9 cellular contexts compared by ENCODE assay signal in the genomic region with DNA sequence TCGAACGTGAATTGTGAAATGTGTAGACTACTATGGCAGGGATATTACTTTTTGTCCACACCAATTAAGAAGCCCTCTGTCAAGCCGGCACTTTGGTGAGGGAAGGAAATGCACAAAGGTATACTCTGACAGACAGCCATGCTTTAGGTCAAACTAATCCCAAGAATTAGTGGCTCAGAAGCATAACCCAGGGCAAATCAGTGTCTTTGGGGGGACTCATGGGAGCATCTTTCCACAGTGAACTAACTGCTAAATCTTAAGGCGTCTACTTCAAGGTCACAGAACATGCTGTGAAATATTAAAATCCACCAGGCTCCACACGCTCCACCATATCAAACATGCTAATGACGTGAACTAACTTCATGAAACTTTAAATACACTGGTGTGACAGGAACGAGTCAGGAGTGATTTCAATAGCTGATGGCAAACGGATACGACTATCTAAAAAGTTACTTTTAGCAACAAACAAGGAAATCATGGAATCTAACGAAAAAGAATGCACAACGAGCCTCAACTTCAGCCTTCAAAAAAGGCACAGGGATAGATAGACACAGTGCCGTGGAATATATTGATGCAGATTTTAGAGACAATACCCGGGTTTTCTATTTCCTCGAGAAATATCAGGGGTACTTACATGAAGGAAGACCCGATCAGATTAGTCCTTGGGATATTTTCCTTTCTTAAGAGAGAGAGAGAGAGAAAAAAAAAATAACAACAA. TPM values are rescaled to one million over a fixed set of nuclear protein-coding genes. Genes with fewer than 3 reads are reported as not detected.
DNase-seq lines count a peak whose midpoint lies in the region; ATAC-seq and TF ChIP-seq lines count a peak whose summit lies in the region.
"Had no signal": no experiment of that assay in that cellular context is flagged by ENCODE, and none has a peak within 500 bp of the region (broad histone marks: within the 10 kb centered on the region; RNA-seq: fewer than 3 reads in every experiment).

No MANE protein-coding gene starts in this region.

- peaks cover 78% of the 10 kb centered on the region for H3K27me3 Mint-ChIP-seq in T-helper 1 cell treated with Interleukin-12 subunit alpha and Interleukin-12 subunit beta and Interleukin-4 antibody, amounts not matched to agents 30 μg/mL and 1 μg/mL, for 36 hours (ENCODE audit: low read depth)
- peaks cover 2% of the 10 kb centered on the region for H3K27me3 Mint-ChIP-seq in glutamatergic neuron (ENCODE audit: unreplicated experiment)

- peak overlapping the region; percentile 73 for H3K4me3 ChIP-seq in WERI-Rb-1 (ENCODE audit: low read depth, low read length)
- H3K4me3 ChIP-seq in psoas muscle: peak overlapping the region; percentile 76

- ATAC-seq in psoas muscle (peak; percentile 5 to 21 (median 14)), HG02588 (IDR thresholded peaks at IDR 0.05; ENCODE audit: unreplicated experiment) (no peak)

- TF ChIP-seq CTCF in WERI-Rb-1 (IDR thresholded peaks at IDR 0.05; ENCODE audit: low read depth, low read length) (no peak), glutamatergic neuron (IDR thresholded peaks at IDR 0.05; ENCODE audit: partially characterized antibody, unreplicated experiment) (no peak), psoas muscle (IDR thresholded peaks at IDR 0.05) (no peak)

- H3K9me3 Mint-ChIP-seq in T-helper 1 cell treated with Interleukin-12 subunit alpha and Interleukin-12 subunit beta and Interleukin-4 antibody, amounts not matched to agents 30 μg/mL and 1 μg/mL, for 36 hours: no peaks in the 10 kb centered on the region
- peaks cover 2% of the 10 kb centered on the region for H3K9me3 Mint-ChIP-seq in glutamatergic neuron (ENCODE audit: unreplicated experiment)

- intact Hi-C loops in psoas muscle (cut with DNase I): loop anchor here (1.0 to 5.0 kb wide), 4 partner anchors 45 to 153 kb away; no protein-coding TSS in a partner anchor

- H3K27ac ChIP-seq in WERI-Rb-1 (no peak overlapping the region), psoas muscle (peak overlapping the region; percentile 88)

- H3K36me3 ChIP-seq in WERI-Rb-1 (no peaks in the 10 kb centered on the region), psoas muscle (ENCODE audit: insufficient read depth in 1 of 2, low read depth in 1 of 2) (peaks cover 0 to 10% of the 10 kb centered on the region in 2 donors)

- no peaks in the 10 kb centered on the region for H3K36me3 Mint-ChIP-seq in T-helper 1 cell treated with Interleukin-12 subunit alpha and Interleukin-12 subunit beta and Interleukin-4 antibody, amounts not matched to agents 30 μg/mL and 1 μg/mL, for 36 hours (ENCODE audit: low read depth)
- H3K36me3 Mint-ChIP-seq in glutamatergic neuron (ENCODE audit: unreplicated experiment): no peaks in the 10 kb centered on the region

- H3K4me1 Mint-ChIP-seq in T-helper 1 cell treated with Interleukin-12 subunit alpha and Interleukin-12 subunit beta and Interleukin-4 antibody, amounts not matched to agents 30 μg/mL and 1 μg/mL, for 36 hours (ENCODE audit: low read depth): peaks cover 24% of the 10 kb centered on the region
- H3K4me1 Mint-ChIP-seq in glutamatergic neuron (ENCODE audit: low read depth, unreplicated experiment): peaks cover 13% of the 10 kb centered on the region

- WGBS in psoas muscle, 3 donors: 4 to 12% (median 6%) methylated on average over 15 of the region's 15 CpGs

- H3K27me3 ChIP-seq in WERI-Rb-1 (ENCODE audit: insufficient read depth, low read depth, severe bottlenecking) (no peaks in the 10 kb centered on the region), psoas muscle (ENCODE audit: insufficient read depth in 3 of 3, low read length in 2 of 3) (no peaks in the 10 kb centered on the region)

- H3K9me3 ChIP-seq in WERI-Rb-1 (ENCODE audit: severe bottlenecking) (no peaks in the 10 kb centered on the region), psoas muscle (no peaks in the 10 kb centered on the region)

- H3K4me3 Mint-ChIP-seq in T-helper 1 cell treated with Interleukin-12 subunit alpha and Interleukin-12 subunit beta and Interleukin-4 antibody, amounts not matched to agents 30 μg/mL and 1 μg/mL, for 36 hours: peak overlapping the region; percentile 83
- H3K4me3 Mint-ChIP-seq in glutamatergic neuron (ENCODE audit: unreplicated experiment): peak overlapping the region; percentile 100

- DNase-seq in T-helper 1 cell: no peak
- DNase-seq in WERI-Rb-1: no peak
- no peak for DNase-seq in glutamatergic neuron
- no peak for DNase-seq in psoas muscle
- DNase-seq in stimulated activated CD4-positive, alpha-beta T cell treated with anti-CD3 and anti-CD28 coated beads, Interleukin-4, amount 100 ng/mL, for 1 hour: no peak
- no peak for DNase-seq in 8988T
- DNase-seq: DND-41 had no signal

- H3K27ac Mint-ChIP-seq in T-helper 1 cell treated with Interleukin-12 subunit alpha and Interleukin-12 subunit beta and Interleukin-4 antibody, amounts not matched to agents 30 μg/mL and 1 μg/mL, for 36 hours: no peak overlapping the region
- H3K27ac Mint-ChIP-seq in glutamatergic neuron (ENCODE audit: unreplicated experiment): peak overlapping the region; percentile 75

- H3K4me1 ChIP-seq in psoas muscle: peaks cover 48% of the 10 kb centered on the region

RNA-seq across cellular contexts. Expression of a gene that starts 0.5 kb away (rescaled TPM):
- total RNA-seq in glutamatergic neuron (ENCODE audit: unreplicated experiment): 24.1 TPM
- 100 to 1,000 TPM; 148 to 530 (median 257) TPM for total RNA-seq in psoas muscle
- polyA plus RNA-seq in psoas muscle: 10 to 100 TPM in 2 of 3 donors, 1 to 10 TPM in 1; 9.3 to 96.4 (median 32.0) TPM
